ENCODE assay signal across 1 cellular context in the genomic region with DNA sequence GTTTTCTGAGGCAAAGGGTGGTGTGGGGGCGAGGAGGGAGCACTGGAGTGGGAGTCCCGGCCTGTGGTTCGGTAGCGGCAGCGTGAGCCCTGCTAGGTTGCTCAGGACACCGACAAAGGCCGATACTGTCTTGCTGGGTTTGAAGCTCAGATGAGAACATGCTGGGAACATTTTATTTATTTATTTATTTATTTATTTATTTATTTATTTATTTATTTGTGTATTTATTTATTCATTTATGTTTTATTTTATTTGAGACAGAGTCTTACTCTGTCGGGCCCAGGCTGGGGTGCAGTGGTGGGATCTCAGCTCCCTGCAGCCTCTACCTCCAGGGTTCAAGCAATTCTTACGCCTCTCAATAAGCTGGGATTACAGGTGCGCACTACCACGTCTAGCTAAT.
A peak's percentile ranks its signal among the peaks of the same experiment; 100 is the strongest.
TF ChIP-seq lines count a peak whose summit lies in the region.

No MANE protein-coding gene starts in this region.

TF ChIP-seq in HEK293, 187 proteins besides CTCF, POLR2A, EP300 and RAD21 (continued from another document and continues in another):
- TF ChIP-seq, protein P1, sequence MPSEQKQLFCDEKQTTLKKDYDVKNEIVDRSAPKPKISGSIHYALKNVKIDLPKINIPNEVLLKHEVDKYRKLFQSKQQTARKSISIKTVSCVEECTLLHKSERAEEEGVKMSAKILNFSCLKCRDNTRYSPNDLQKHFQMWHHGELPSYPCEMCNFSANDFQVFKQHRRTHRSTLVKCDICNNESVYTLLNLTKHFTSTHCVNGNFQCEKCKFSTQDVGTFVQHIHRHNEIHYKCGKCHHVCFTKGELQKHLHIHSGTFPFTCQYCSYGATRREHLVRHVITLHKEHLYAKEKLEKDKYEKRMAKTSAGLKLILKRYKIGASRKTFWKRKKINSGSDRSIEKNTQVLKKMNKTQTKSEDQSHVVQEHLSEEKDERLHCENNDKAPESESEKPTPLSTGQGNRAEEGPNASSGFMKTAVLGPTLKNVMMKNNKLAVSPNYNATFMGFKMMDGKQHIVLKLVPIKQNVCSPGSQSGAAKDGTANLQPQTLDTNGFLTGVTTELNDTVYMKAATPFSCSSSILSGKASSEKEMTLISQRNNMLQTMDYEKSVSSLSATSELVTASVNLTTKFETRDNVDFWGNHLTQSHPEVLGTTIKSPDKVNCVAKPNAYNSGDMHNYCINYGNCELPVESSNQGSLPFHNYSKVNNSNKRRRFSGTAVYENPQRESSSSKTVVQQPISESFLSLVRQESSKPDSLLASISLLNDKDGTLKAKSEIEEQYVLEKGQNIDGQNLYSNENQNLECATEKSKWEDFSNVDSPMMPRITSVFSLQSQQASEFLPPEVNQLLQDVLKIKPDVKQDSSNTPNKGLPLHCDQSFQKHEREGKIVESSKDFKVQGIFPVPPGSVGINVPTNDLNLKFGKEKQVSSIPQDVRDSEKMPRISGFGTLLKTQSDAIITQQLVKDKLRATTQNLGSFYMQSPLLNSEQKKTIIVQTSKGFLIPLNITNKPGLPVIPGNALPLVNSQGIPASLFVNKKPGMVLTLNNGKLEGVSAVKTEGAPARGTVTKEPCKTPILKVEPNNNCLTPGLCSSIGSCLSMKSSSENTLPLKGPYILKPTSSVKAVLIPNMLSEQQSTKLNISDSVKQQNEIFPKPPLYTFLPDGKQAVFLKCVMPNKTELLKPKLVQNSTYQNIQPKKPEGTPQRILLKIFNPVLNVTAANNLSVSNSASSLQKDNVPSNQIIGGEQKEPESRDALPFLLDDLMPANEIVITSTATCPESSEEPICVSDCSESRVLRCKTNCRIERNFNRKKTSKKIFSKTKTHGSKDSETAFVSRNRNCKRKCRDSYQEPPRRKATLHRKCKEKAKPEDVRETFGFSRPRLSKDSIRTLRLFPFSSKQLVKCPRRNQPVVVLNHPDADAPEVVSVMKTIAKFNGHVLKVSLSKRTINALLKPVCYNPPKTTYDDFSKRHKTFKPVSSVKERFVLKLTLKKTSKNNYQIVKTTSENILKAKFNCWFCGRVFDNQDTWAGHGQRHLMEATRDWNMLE (tag by site-specific recombination; conservative IDR thresholded peaks at IDR 0.05; ENCODE audit: low read depth): peak; percentile 97
- peak; percentile 93; the same call in 1 of the 2 replicates for TF ChIP-seq ZNF138 (tag by site-specific recombination; IDR thresholded peaks at IDR 0.05; ENCODE audit: borderline replicate concordance)
- no peak for TF ChIP-seq ZNF658 (tag by site-specific recombination; IDR thresholded peaks at IDR 0.05)
- TF ChIP-seq ZNF600 (tag by site-specific recombination; IDR thresholded peaks at IDR 0.05): no peak
- TF ChIP-seq ZNF157 (tag by site-specific recombination; IDR thresholded peaks at IDR 0.05): no peak
- TF ChIP-seq, protein P2, sequence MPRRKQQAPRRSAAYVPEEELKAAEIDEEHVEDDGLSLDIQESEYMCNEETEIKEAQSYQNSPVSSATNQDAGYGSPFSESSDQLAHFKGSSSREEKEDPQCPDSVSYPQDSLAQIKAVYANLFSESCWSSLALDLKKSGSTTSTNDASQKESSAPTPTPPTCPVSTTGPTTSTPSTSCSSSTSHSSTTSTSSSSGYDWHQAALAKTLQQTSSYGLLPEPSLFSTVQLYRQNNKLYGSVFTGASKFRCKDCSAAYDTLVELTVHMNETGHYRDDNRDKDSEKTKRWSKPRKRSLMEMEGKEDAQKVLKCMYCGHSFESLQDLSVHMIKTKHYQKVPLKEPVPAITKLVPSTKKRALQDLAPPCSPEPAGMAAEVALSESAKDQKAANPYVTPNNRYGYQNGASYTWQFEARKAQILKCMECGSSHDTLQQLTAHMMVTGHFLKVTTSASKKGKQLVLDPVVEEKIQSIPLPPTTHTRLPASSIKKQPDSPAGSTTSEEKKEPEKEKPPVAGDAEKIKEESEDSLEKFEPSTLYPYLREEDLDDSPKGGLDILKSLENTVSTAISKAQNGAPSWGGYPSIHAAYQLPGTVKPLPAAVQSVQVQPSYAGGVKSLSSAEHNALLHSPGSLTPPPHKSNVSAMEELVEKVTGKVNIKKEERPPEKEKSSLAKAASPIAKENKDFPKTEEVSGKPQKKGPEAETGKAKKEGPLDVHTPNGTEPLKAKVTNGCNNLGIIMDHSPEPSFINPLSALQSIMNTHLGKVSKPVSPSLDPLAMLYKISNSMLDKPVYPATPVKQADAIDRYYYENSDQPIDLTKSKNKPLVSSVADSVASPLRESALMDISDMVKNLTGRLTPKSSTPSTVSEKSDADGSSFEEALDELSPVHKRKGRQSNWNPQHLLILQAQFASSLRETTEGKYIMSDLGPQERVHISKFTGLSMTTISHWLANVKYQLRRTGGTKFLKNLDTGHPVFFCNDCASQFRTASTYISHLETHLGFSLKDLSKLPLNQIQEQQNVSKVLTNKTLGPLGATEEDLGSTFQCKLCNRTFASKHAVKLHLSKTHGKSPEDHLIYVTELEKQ (tag by site-specific recombination; IDR thresholded peaks at IDR 0.05; ENCODE audit: borderline replicate concordance): no peak
- no peak for TF ChIP-seq ZBTB48 (tag by site-specific recombination; IDR thresholded peaks at IDR 0.05)
- TF ChIP-seq ZNF624 (tag by site-specific recombination; IDR thresholded peaks at IDR 0.05): no peak
- TF ChIP-seq, protein P3, sequence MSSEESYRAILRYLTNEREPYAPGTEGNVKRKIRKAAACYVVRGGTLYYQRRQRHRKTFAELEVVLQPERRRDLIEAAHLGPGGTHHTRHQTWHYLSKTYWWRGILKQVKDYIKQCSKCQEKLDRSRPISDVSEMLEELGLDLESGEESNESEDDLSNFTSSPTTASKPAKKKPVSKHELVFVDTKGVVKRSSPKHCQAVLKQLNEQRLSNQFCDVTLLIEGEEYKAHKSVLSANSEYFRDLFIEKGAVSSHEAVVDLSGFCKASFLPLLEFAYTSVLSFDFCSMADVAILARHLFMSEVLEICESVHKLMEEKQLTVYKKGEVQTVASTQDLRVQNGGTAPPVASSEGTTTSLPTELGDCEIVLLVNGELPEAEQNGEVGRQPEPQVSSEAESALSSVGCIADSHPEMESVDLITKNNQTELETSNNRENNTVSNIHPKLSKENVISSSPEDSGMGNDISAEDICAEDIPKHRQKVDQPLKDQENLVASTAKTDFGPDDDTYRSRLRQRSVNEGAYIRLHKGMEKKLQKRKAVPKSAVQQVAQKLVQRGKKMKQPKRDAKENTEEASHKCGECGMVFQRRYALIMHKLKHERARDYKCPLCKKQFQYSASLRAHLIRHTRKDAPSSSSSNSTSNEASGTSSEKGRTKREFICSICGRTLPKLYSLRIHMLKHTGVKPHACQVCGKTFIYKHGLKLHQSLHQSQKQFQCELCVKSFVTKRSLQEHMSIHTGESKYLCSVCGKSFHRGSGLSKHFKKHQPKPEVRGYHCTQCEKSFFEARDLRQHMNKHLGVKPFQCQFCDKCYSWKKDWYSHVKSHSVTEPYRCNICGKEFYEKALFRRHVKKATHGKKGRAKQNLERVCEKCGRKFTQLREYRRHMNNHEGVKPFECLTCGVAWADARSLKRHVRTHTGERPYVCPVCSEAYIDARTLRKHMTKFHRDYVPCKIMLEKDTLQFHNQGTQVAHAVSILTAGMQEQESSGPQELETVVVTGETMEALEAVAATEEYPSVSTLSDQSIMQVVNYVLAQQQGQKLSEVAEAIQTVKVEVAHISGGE (tag by site-specific recombination; conservative IDR thresholded peaks at IDR 0.05; ENCODE audit: low read depth): peak; percentile 88
- no peak for TF ChIP-seq ZNF843 (tag by site-specific recombination; IDR thresholded peaks at IDR 0.05)
- TF ChIP-seq, protein P4, sequence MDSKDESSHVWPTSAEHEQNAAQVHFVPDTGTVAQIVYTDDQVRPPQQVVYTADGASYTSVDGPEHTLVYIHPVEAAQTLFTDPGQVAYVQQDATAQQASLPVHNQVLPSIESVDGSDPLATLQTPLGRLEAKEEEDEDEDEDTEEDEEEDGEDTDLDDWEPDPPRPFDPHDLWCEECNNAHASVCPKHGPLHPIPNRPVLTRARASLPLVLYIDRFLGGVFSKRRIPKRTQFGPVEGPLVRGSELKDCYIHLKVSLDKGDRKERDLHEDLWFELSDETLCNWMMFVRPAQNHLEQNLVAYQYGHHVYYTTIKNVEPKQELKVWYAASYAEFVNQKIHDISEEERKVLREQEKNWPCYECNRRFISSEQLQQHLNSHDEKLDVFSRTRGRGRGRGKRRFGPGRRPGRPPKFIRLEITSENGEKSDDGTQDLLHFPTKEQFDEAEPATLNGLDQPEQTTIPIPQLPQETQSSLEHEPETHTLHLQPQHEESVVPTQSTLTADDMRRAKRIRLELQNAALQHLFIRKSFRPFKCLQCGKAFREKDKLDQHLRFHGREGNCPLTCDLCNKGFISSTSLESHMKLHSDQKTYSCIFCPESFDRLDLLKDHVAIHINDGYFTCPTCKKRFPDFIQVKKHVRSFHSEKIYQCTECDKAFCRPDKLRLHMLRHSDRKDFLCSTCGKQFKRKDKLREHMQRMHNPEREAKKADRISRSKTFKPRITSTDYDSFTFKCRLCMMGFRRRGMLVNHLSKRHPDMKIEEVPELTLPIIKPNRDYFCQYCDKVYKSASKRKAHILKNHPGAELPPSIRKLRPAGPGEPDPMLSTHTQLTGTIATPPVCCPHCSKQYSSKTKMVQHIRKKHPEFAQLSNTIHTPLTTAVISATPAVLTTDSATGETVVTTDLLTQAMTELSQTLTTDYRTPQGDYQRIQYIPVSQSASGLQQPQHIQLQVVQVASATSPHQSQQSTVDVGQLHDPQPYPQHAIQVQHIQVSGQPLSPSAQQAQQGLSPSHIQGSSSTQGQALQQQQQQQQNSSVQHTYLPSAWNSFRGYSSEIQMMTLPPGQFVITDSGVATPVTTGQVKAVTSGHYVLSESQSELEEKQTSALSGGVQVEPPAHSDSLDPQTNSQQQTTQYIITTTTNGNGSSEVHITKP (tag by site-specific recombination; IDR thresholded peaks at IDR 0.05): no peak
- no peak for TF ChIP-seq ZNF174 (tag by site-specific recombination; IDR thresholded peaks at IDR 0.05)
- no peak for TF ChIP-seq SP3 (tag by site-specific recombination; IDR thresholded peaks at IDR 0.05)
- TF ChIP-seq ZNF132 (tag by site-specific recombination; IDR thresholded peaks at IDR 0.05; ENCODE audit: borderline replicate concordance): no peak
- no peak for TF ChIP-seq ZNF747 (tag by site-specific recombination; IDR thresholded peaks at IDR 0.05)
- TF ChIP-seq ZNF654 (tag by site-specific recombination; IDR thresholded peaks at IDR 0.05; ENCODE audit: low read depth): no peak; the same call in 1 of the 2 replicates
- no peak for TF ChIP-seq ZNF324 (tag by site-specific recombination; IDR thresholded peaks at IDR 0.05)
- TF ChIP-seq, protein P5, sequence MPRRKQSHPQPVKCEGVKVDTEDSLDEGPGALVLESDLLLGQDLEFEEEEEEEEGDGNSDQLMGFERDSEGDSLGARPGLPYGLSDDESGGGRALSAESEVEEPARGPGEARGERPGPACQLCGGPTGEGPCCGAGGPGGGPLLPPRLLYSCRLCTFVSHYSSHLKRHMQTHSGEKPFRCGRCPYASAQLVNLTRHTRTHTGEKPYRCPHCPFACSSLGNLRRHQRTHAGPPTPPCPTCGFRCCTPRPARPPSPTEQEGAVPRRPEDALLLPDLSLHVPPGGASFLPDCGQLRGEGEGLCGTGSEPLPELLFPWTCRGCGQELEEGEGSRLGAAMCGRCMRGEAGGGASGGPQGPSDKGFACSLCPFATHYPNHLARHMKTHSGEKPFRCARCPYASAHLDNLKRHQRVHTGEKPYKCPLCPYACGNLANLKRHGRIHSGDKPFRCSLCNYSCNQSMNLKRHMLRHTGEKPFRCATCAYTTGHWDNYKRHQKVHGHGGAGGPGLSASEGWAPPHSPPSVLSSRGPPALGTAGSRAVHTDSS (tag by site-specific recombination; IDR thresholded peaks at IDR 0.05): no peak
- TF ChIP-seq ZNF214 (tag by site-specific recombination; IDR thresholded peaks at IDR 0.05; ENCODE audit: borderline replicate concordance): no peak
- TF ChIP-seq MYNN (tag by site-specific recombination; IDR thresholded peaks at IDR 0.05; ENCODE audit: borderline replicate concordance): no peak
- TF ChIP-seq OVOL3 (tag by site-specific recombination; IDR thresholded peaks at IDR 0.05): no peak
- no peak for TF ChIP-seq GLIS2 (tag by site-specific recombination; IDR thresholded peaks at IDR 0.05)
- TF ChIP-seq ZBTB21 (tag by site-specific recombination; IDR thresholded peaks at IDR 0.05): peak; percentile 68
- peak; percentile 70; the same call in 1 of the 2 replicates for TF ChIP-seq MZF1 (tag by site-specific recombination; IDR thresholded peaks at IDR 0.05; ENCODE audit: borderline replicate concordance)
- TF ChIP-seq FEZF1 (tag by site-specific recombination; IDR thresholded peaks at IDR 0.05): no peak
- 0 out of 2 replicates have a peak, but pooled peaks have one; percentile 43 for TF ChIP-seq ZNF202 (tag by site-specific recombination; IDR thresholded peaks at IDR 0.05; ENCODE audit: borderline replicate concordance)
- TF ChIP-seq, protein P6, sequence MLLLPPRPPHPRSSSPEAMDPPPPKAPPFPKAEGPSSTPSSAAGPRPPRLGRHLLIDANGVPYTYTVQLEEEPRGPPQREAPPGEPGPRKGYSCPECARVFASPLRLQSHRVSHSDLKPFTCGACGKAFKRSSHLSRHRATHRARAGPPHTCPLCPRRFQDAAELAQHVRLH (tag by site-specific recombination; IDR thresholded peaks at IDR 0.05): 0 out of 2 replicates have a peak, but pooled peaks have one; percentile 69
- TF ChIP-seq EGR2 (tag by site-specific recombination; IDR thresholded peaks at IDR 0.05; ENCODE audit: low read depth): no peak
- TF ChIP-seq IKZF3 (tag by site-specific recombination; IDR thresholded peaks at IDR 0.05): no peak
- TF ChIP-seq ZNF239 (tag by site-specific recombination; IDR thresholded peaks at IDR 0.05): no peak
- TF ChIP-seq ZNF37A (tag by site-specific recombination; IDR thresholded peaks at IDR 0.05): no peak
- TF ChIP-seq, protein P7, sequence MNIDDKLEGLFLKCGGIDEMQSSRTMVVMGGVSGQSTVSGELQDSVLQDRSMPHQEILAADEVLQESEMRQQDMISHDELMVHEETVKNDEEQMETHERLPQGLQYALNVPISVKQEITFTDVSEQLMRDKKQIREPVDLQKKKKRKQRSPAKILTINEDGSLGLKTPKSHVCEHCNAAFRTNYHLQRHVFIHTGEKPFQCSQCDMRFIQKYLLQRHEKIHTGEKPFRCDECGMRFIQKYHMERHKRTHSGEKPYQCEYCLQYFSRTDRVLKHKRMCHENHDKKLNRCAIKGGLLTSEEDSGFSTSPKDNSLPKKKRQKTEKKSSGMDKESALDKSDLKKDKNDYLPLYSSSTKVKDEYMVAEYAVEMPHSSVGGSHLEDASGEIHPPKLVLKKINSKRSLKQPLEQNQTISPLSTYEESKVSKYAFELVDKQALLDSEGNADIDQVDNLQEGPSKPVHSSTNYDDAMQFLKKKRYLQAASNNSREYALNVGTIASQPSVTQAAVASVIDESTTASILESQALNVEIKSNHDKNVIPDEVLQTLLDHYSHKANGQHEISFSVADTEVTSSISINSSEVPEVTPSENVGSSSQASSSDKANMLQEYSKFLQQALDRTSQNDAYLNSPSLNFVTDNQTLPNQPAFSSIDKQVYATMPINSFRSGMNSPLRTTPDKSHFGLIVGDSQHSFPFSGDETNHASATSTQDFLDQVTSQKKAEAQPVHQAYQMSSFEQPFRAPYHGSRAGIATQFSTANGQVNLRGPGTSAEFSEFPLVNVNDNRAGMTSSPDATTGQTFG (tag by site-specific recombination; IDR thresholded peaks at IDR 0.05; ENCODE audit: borderline replicate concordance): no peak
- no peak for TF ChIP-seq YY2 (tag by site-specific recombination; IDR thresholded peaks at IDR 0.05)
- TF ChIP-seq ZNF514 (tag by site-specific recombination; IDR thresholded peaks at IDR 0.05): no peak
- no peak for TF ChIP-seq ZNF2 (tag by site-specific recombination; IDR thresholded peaks at IDR 0.05)
- TF ChIP-seq MEIS1 (CRISPR knock-in tag; IDR thresholded peaks at IDR 0.05; ENCODE audit: borderline replicate concordance): no peak
- TF ChIP-seq YY1 (tag by site-specific recombination; IDR thresholded peaks at IDR 0.05): no peak
- TF ChIP-seq ZNF501 (tag by site-specific recombination; IDR thresholded peaks at IDR 0.05): no peak
- TF ChIP-seq HOXC10 (CRISPR knock-in tag; IDR thresholded peaks at IDR 0.05): no peak
